In the genomic region with DNA sequence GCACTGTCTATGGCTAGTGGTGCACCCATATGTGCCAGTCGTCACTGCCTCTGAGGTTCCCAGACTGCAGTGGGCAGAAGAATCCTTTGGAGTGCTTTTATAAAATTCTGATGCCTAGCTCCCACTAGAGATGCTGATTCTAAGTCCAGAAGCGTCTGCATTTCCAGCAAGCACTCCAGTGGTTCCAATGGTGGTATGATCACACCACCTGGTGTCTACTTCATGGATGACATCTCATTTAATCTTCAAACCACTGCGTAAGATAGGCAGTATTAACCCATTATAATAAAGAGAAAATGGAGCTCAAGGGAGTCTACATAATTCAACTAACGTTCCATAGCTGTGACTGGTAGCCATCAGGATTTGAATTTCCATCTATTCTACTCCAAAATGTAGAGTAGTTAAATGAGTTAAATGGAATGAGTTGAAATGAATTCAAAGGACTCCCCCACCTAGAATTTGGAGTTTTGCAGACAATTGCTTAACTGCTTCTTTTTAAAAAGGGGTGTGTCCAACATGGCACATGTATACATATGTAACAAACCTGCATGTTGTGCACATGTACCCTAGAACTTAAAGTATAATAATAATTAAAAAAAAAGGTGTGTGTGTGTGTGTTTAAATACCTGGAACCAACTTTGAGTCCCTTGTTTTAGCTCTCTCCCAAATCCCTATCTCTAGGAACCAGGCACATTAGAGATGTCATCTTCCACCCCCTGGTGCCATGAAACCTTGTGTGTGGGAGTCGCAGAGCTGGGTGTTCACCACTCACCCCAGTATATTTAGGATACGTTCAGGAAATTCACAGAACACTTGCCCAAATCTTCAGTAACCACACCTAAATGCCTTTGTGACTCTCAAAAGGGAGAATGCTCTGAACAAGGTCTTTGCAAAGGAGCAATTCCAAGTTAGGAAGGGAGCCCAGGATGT, we compare ENCODE assay signal across 8 cellular contexts. TPM values are rescaled to one million over a fixed set of nuclear protein-coding genes. Genes with fewer than 3 reads are reported as not detected.
DNase-seq lines count a peak whose midpoint lies in the region; ATAC-seq and TF ChIP-seq lines count a peak whose summit lies in the region.

No MANE protein-coding gene starts in this region.

- POLR2A ChIA-PET in activated CD4-positive, alpha-beta T cell treated with anti-CD3 and anti-CD28 coated beads for 36 hours (lab: Charles Lee), result interaction anchor here (0.6 kb wide), 2 partner anchors 51 to 188 kb away, joined by 4 to 5 read pairs; no protein-coding TSS in a partner anchor
- POLR2A ChIA-PET in RWPE1 (lab: Yijun Ruan, JAX; ENCODE audit: low non-redundant PET), result no interaction called here

- H3K27ac ChIP-seq in RWPE1 (no peak overlapping the region), ovary (no peak overlapping the region)

- no peak for TF ChIP-seq EP300 in ovary (IDR thresholded peaks at IDR 0.05)

- H3K36me3 Mint-ChIP-seq in activated CD4-positive, alpha-beta T cell treated with anti-CD3 and anti-CD28 coated beads for 36 hours (ENCODE audit: low read depth), result peaks cover 3% of the 10 kb centered on the region

- H3K27me3 Mint-ChIP-seq in activated CD4-positive, alpha-beta T cell treated with anti-CD3 and anti-CD28 coated beads for 36 hours, result peaks cover 8% of the 10 kb centered on the region

- H3K4me1 ChIP-seq in ovary (ENCODE audit: insufficient read depth), result no peaks in the 10 kb centered on the region

- TF ChIP-seq CTCF in RWPE1 (conservative IDR thresholded peaks at IDR 0.05; ENCODE audit: low read depth) (peak; percentile 58), ovary (IDR thresholded peaks at IDR 0.05) (peak in 2 of 3 donors; percentile 38 to 41)

- H3K9me3 Mint-ChIP-seq in activated CD4-positive, alpha-beta T cell treated with anti-CD3 and anti-CD28 coated beads for 36 hours (ENCODE audit: low read depth), result peaks cover 4% of the 10 kb centered on the region

- no peak overlapping the region for H3K27ac Mint-ChIP-seq in activated CD4-positive, alpha-beta T cell treated with anti-CD3 and anti-CD28 coated beads for 36 hours

- peak; percentile 27 for DNase-seq in activated CD4-positive, alpha-beta T cell treated with anti-CD3 and anti-CD28 coated beads for 36 hours
- no peak for DNase-seq in activated CD4-positive, alpha-beta T cell treated with anti-CD3 and anti-CD28 coated beads, Interleukin-2, amount 50 U/mL, for 1 hour
- DNase-seq in RWPE1 (ENCODE audit: low spot score) (peak; percentile 42), ovary (no peak), middle frontal gyrus (ENCODE audit: extremely low spot score, low spot score) (no peak)

- no peak overlapping the region for H3K4me3 ChIP-seq in ovary

- peak; percentile 76 for ATAC-seq in activated CD4-positive, alpha-beta T cell treated with anti-CD3 and anti-CD28 coated beads for 36 hours
- ATAC-seq in HG03432 (IDR thresholded peaks at IDR 0.05; ENCODE audit: unreplicated experiment), result peak; percentile 52
- peak; percentile 80 for ATAC-seq in esophagus mucosa
- no peak for ATAC-seq in GM19452 (IDR thresholded peaks at IDR 0.05; ENCODE audit: unreplicated experiment)

- H3K4me3 Mint-ChIP-seq in activated CD4-positive, alpha-beta T cell treated with anti-CD3 and anti-CD28 coated beads for 36 hours, result no peak overlapping the region

- no peak for TF ChIP-seq POLR2A in ovary (IDR thresholded peaks at IDR 0.05)

- intact Hi-C loops in activated CD4-positive, alpha-beta T cell treated with anti-CD3 and anti-CD28 coated beads for 36 hours (cut with DNase I, micrococcal nuclease), result loop anchor here (1.0 to 10.0 kb wide), 5 partner anchors 81 to 204 kb away; no protein-coding TSS in a partner anchor
- intact Hi-C loops in ovary (cut with DNase I), result loop anchor here in 1 of 4 donors (5.0 to 10.0 kb wide), 2 partner anchors 81 to 189 kb away; no protein-coding TSS in a partner anchor

- no peaks in the 10 kb centered on the region for H3K27me3 ChIP-seq in ovary

- H3K4me1 Mint-ChIP-seq in activated CD4-positive, alpha-beta T cell treated with anti-CD3 and anti-CD28 coated beads for 36 hours, result no peaks in the 10 kb centered on the region

- WGBS in ovary, 3 donors, result 51 to 53% (median 52%) methylated on average over 6 of the region's 6 CpGs

- CTCF ChIA-PET in activated CD4-positive, alpha-beta T cell treated with anti-CD3 and anti-CD28 coated beads for 36 hours (lab: Charles Lee), result interaction anchor here (0.6 to 4.2 kb wide), 37 partner anchors 7 to 882 kb away, joined by 3 to 28 read pairs (median 4); no protein-coding TSS in a partner anchor
- CTCF ChIA-PET in RWPE1 (lab: Yijun Ruan, JAX), result interaction anchor here (0.5 to 2.7 kb wide), 9 partner anchors 15 to 160 kb away, joined by 3 to 14 read pairs (median 4); no protein-coding TSS in a partner anchor

- H3K36me3 ChIP-seq in ovary, result no peaks in the 10 kb centered on the region

- H3K9me3 ChIP-seq in ovary, result no peaks in the 10 kb centered on the region

RNA-seq across cellular contexts. Expression of gene LAMA3, which starts 14.1 kb away (rescaled TPM):
- under 1 TPM; 0.07 to 0.09 TPM for total RNA-seq in activated CD4-positive, alpha-beta T cell treated with anti-CD3 and anti-CD28 coated beads for 36 hours
- 40.1 TPM for total RNA-seq in esophagus mucosa
- total RNA-seq in ovary, result 10 to 100 TPM in 5 of 7 donors, 1 to 10 TPM in 2; 7.4 to 44.9 (median 14.8) TPM
- polyA plus RNA-seq in ovary, result 10 to 100 TPM in 1 of 2 donors, 1 to 10 TPM in 1; 2.9 to 24.3 TPM

RNA-seq across cellular contexts. Expression of gene ANKRD29, which starts 40.6 kb away (rescaled TPM):
- under 1 TPM; 0.21 TPM for total RNA-seq in activated CD4-positive, alpha-beta T cell treated with anti-CD3 and anti-CD28 coated beads for 36 hours
- total RNA-seq in esophagus mucosa, result 11.2 TPM
- 10 to 100 TPM; 14.6 to 25.7 (median 17.6) TPM for total RNA-seq in ovary
- 10 to 100 TPM; 16.9 to 23.4 TPM for polyA plus RNA-seq in ovary

Comparison
In these comparisons a context has a peak if more than half of its experiments do, and no peak if none do; other contexts are left out.
1. DNase-seq: peak in activated CD4-positive, alpha-beta T cell treated with anti-CD3 and anti-CD28 coated beads for 36 hours (single experiment) and RWPE1 (single experiment); none in activated CD4-positive, alpha-beta T cell treated with anti-CD3 and anti-CD28 coated beads, Interleukin-2, amount 50 U/mL, for 1 hour (single experiment), ovary (0 of 5) and middle frontal gyrus (single experiment).
2. RNA of gene LAMA3, which starts 14.1 kb away (total RNA-seq): 40.1 TPM in esophagus mucosa (single experiment) and 7.4 to 44.9 TPM in ovary; 0.07 to 0.09 TPM in activated CD4-positive, alpha-beta T cell treated with anti-CD3 and anti-CD28 coated beads for 36 hours; every median in the first group is over 4 times any median in the second.
3. RNA of gene ANKRD29, which starts 40.6 kb away (total RNA-seq): 14.6 to 25.7 TPM in ovary and 11.2 TPM in esophagus mucosa (single experiment); 0.21 TPM in activated CD4-positive, alpha-beta T cell treated with anti-CD3 and anti-CD28 coated beads for 36 hours; every median in the first group is over 10 times any median in the second.